In genomic region chr20:50598074-50598473, GRCh38 we compare ENCODE assay signal across 24 cellular contexts.
"Had no signal": no experiment of that assay in that cellular context is flagged by ENCODE, and none has a peak within 500 bp of the region (broad histone marks: within the 10 kb centered on the region; RNA-seq: fewer than 3 reads in every experiment).

No MANE protein-coding gene starts in this region.

- H3K4me2 ChIP-seq: hepatocyte, smooth muscle cell had no signal

- H3K4me3 ChIP-seq: hepatocyte, left ventricle myocardium inferior, lung, right atrium auricular region, right lobe of liver, smooth muscle cell, suprapubic skin, thoracic aorta, tibial artery, upper lobe of right lung had no signal

- H3K27ac Mint-ChIP-seq: mesothelial cell of epicardium; naive thymus-derived CD4-positive, alpha-beta T cell; natural killer cell treated with Interleukin-12 subunit alpha and Interleukin-12 subunit beta and Interleukin-15 and Interleukin-18, amount 100 ng/mL, for 72 hours; stimulated activated naive CD8-positive, alpha-beta T cell treated with anti-CD3 and anti-CD28 coated beads, Interleukin-15, Interleukin-2, amounts not matched to agents 100 ng/mL and 50 ng/mL, for 24 hours had no signal

- ATAC-seq: naive thymus-derived CD4-positive, alpha-beta T cell; right lobe of liver had no signal

- H3K9ac ChIP-seq: parathyroid adenoma had no signal

- H3K4me3 Mint-ChIP-seq: mesothelial cell of epicardium; natural killer cell treated with Interleukin-12 subunit alpha and Interleukin-12 subunit beta and Interleukin-15 and Interleukin-18, amount 100 ng/mL, for 72 hours; stimulated activated naive CD8-positive, alpha-beta T cell treated with anti-CD3 and anti-CD28 coated beads, Interleukin-15, Interleukin-2, amounts not matched to agents 100 ng/mL and 50 ng/mL, for 24 hours had no signal

- H3K36me3 Mint-ChIP-seq: naive thymus-derived CD4-positive, alpha-beta T cell; natural killer cell treated with Interleukin-12 subunit alpha and Interleukin-12 subunit beta and Interleukin-15 and Interleukin-18, amount 100 ng/mL, for 72 hours had no signal

- H3K27ac ChIP-seq: hepatocyte, left ventricle myocardium inferior, parathyroid adenoma, right atrium auricular region, right lobe of liver, suprapubic skin, thoracic aorta, tibial artery, upper lobe of right lung had no signal

- H2AFZ ChIP-seq: hepatocyte, parathyroid adenoma had no signal

- H3K9me3 Mint-ChIP-seq: mesothelial cell of epicardium; natural killer cell treated with Interleukin-12 subunit alpha and Interleukin-12 subunit beta and Interleukin-15 and Interleukin-18, amount 100 ng/mL, for 72 hours; stimulated activated naive CD8-positive, alpha-beta T cell treated with anti-CD3 and anti-CD28 coated beads, Interleukin-15, Interleukin-2, amounts not matched to agents 100 ng/mL and 50 ng/mL, for 24 hours had no signal

- H3K27me3 ChIP-seq: hepatocyte, right atrium auricular region, right lobe of liver, upper lobe of right lung had no signal

- H3K9me3 ChIP-seq: left ventricle myocardium inferior, right atrium auricular region, right lobe of liver, suprapubic skin, thoracic aorta, tibial artery, upper lobe of right lung had no signal

- DNase-seq: islet precursor cell; left ventricle myocardium inferior; mesendoderm; naive thymus-derived CD4-positive, alpha-beta T cell; nucleus accumbens; right lobe of liver; stimulated activated CD4-positive, alpha-beta T cell treated with anti-CD3 and anti-CD28 coated beads, Interleukin-1b, Interleukin-23, amount 100 ng/mL, for 48 hours; stimulated activated CD4-positive, alpha-beta T cell treated with anti-CD3 and anti-CD28 coated beads, Interleukin-2, amount 100 ng/mL, for 48 hours; stimulated activated CD4-positive, alpha-beta T cell treated with anti-CD3 and anti-CD28 coated beads, Interleukin-4, amount 100 ng/mL, for 4 hours; stimulated activated CD8-positive, alpha-beta memory T cell treated with anti-CD3 and anti-CD28 coated beads, Interleukin-4, amount 100 ng/mL, for 48 hours; stimulated activated naive CD4-positive, alpha-beta T cell; tibial artery; trophoblast cell; upper lobe of right lung had no signal

- H3K36me3 ChIP-seq: left ventricle myocardium inferior, right atrium auricular region, right lobe of liver, suprapubic skin, thoracic aorta, tibial artery, upper lobe of right lung had no signal

- H3K4me1 ChIP-seq: suprapubic skin had no signal
